11 cellular contexts compared by ENCODE assay signal in the genomic region with DNA sequence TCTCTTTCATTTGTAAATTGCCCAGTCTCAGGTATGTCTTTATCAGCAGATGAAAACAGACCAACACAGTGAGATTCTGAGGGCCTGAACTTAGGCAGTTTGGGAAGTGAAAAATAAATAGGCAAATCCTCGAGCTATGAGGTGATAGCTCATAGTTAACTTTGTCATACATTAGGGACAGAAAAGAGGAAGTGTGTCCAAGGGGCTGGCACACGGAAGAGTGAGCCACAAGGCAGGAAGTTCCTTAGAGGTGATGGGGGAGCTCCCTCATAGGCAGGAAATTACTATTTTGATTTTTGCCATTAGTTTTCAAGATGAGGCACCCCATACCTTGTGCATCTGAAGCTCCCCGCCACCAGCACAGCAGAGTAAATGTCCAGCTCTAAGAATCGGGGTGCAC.
DNase-seq lines count a peak whose midpoint lies in the region; ATAC-seq and TF ChIP-seq lines count a peak whose summit lies in the region.
"Had no signal": no experiment of that assay in that cellular context is flagged by ENCODE, and none has a peak within 500 bp of the region (broad histone marks: within the 10 kb centered on the region; RNA-seq: fewer than 3 reads in every experiment).

No MANE protein-coding gene starts in this region.

- peaks cover 0 to 32% (median 14%) of the 10 kb centered on the region in 11 experiments; a peak in 17 of 22 replicates for H3K9me3 ChIP-seq in BLaER1 treated with 17β-estradiol and CSF1 and Interleukin-3, amounts not matched to agents 10 nM and 100 nM (replicated peaks in 1 of 11)
- peaks cover 17% of the 10 kb centered on the region for H3K9me3 ChIP-seq in OCI-LY7 (ENCODE audit: low read length)
- no peaks in the 10 kb centered on the region for H3K9me3 ChIP-seq in smooth muscle cell (replicated peaks; ENCODE audit: low read depth)

- CTCF ChIA-PET in OCI-LY7 (lab: Charles Lee; ENCODE audit: unreplicated experiment), result interaction anchor here (0.6 kb wide), 1 partner anchor 99 kb away, joined by 3 read pairs; no protein-coding TSS in a partner anchor

- no peaks in the 10 kb centered on the region for H4K20me1 ChIP-seq in BLaER1 treated with 17β-estradiol and CSF1 and Interleukin-3, amounts not matched to agents 10 nM and 100 nM
- H4K20me1 ChIP-seq in OCI-LY7 (ENCODE audit: insufficient read depth, low read length) (no peaks in the 10 kb centered on the region), smooth muscle cell (ENCODE audit: low read depth) (no peaks in the 10 kb centered on the region)

- H3K36me3 ChIP-seq in BLaER1 treated with 17β-estradiol and CSF1 and Interleukin-3, amounts not matched to agents 10 nM and 100 nM, result no peaks in the 10 kb centered on the region
- H3K36me3 ChIP-seq in OCI-LY7 (ENCODE audit: insufficient read depth, low read length) (peaks cover 8% of the 10 kb centered on the region; the same call in 1 of the 2 replicates), smooth muscle cell (ENCODE audit: low read depth) (no peaks in the 10 kb centered on the region)

- no peaks in the 10 kb centered on the region for H3K27me3 ChIP-seq in BLaER1 treated with 17β-estradiol and CSF1 and Interleukin-3, amounts not matched to agents 10 nM and 100 nM
- no peaks in the 10 kb centered on the region for H3K27me3 ChIP-seq in smooth muscle cell (ENCODE audit: low read depth)

- intact Hi-C loops in OCI-LY7 (cut with micrococcal nuclease; ENCODE audit: unreplicated experiment), result no loop called here
- intact Hi-C loops in posterior vena cava (cut with DNase I), result no loop called here
- intact Hi-C loops in Right ventricle myocardium superior (cut with DNase I), result no loop called here

- H3K9me2 ChIP-seq in OCI-LY7 (ENCODE audit: insufficient read depth, low read length), result no peaks in the 10 kb centered on the region

- H3K9ac ChIP-seq in BLaER1 treated with 17β-estradiol and CSF1 and Interleukin-3, amounts not matched to agents 10 nM and 100 nM, result no peak overlapping the region
- H3K9ac ChIP-seq in smooth muscle cell (ENCODE audit: low read depth), result no peak overlapping the region

- no TSS peak for BruUV-seq in OCI-LY7 (replicated peaks; lab: Mats Ljungman, UMichigan)

- POLR2A ChIA-PET in OCI-LY7 (lab: Charles Lee), result interaction anchor here (0.6 to 1.2 kb wide), 5 partner anchors 11 to 659 kb away, joined by 3 to 4 read pairs (median 3); a partner anchor contains a TSS

- DNase-seq in OCI-LY7 (ENCODE audit: low spot score) (peak; percentile 76), smooth muscle cell (lab: John Stamatoyannopoulos, UW; ENCODE audit: unreplicated experiment) (no peak), posterior vena cava (ENCODE audit: low spot score) (no peak), NCI-H2171 treated with DMSO at 0.1 percent for 48 hours (lab: John Stamatoyannopoulos, UW) (no peak), Right ventricle myocardium superior (no peak)
- DNase-seq: naive thymus-derived CD8-positive, alpha-beta T cell; stimulated activated CD4-positive, alpha-beta T cell treated with anti-CD3 and anti-CD28 coated beads, Interleukin-15, amount 100 ng/mL, for 24 hours; T-helper 17 cell had no signal

- TF ChIP-seq CTCF in OCI-LY7 (conservative IDR thresholded peaks at IDR 0.05; ENCODE audit: low read length) (no peak), smooth muscle cell (IDR thresholded peaks at IDR 0.05; ENCODE audit: borderline replicate concordance, insufficient read depth, poor library complexity, severe bottlenecking) (no peak)

- no peak overlapping the region for H3K4me3 ChIP-seq in BLaER1 treated with 17β-estradiol and CSF1 and Interleukin-3, amounts not matched to agents 10 nM and 100 nM
- H3K4me3 ChIP-seq in OCI-LY7 (ENCODE audit: low read depth, low read length, poor library complexity, severe bottlenecking) (peak overlapping the region; percentile 5), smooth muscle cell (no peak overlapping the region)

- peaks cover 13 to 23% (median 20%) of the 10 kb centered on the region in 10 experiments for H3K4me1 ChIP-seq in BLaER1 treated with 17β-estradiol and CSF1 and Interleukin-3, amounts not matched to agents 10 nM and 100 nM
- H3K4me1 ChIP-seq in OCI-LY7 (ENCODE audit: insufficient read depth, low read length, poor library complexity, severe bottlenecking) (peaks cover 13% of the 10 kb centered on the region), smooth muscle cell (ENCODE audit: low read depth) (no peaks in the 10 kb centered on the region)

- H3K79me2 ChIP-seq in OCI-LY7 (ENCODE audit: insufficient read depth, low read depth, low read length), result no peaks in the 10 kb centered on the region
- H3K79me2 ChIP-seq in smooth muscle cell (ENCODE audit: low read depth), result no peaks in the 10 kb centered on the region

- H2AFZ ChIP-seq in OCI-LY7 (ENCODE audit: low read length), result peak overlapping the region; percentile 38; the same call in 1 of the 2 replicates
- H2AFZ ChIP-seq in smooth muscle cell (ENCODE audit: low read depth), result no peak overlapping the region

- H3K27ac ChIP-seq in BLaER1 treated with 17β-estradiol and CSF1 and Interleukin-3, amounts not matched to agents 10 nM and 100 nM, result peak overlapping the region in 8 of 11 experiments; percentile 31 to 52 (median 48); a peak in 14 of 22 replicates
- peak overlapping the region; percentile 18 for H3K27ac ChIP-seq in OCI-LY7 (ENCODE audit: low read depth, low read length, poor library complexity, severe bottlenecking)
- no peak overlapping the region for H3K27ac ChIP-seq in smooth muscle cell (ENCODE audit: low read depth)

- WGBS in smooth muscle cell (ENCODE audit: low lambda C conversion rate), result 95% methylated on average over 4 of the region's 4 CpGs

- H3F3A ChIP-seq in smooth muscle cell (ENCODE audit: low read depth), result no peaks in the 10 kb centered on the region

- peak; percentile 82 for ATAC-seq in GM19395 (IDR thresholded peaks at IDR 0.05; ENCODE audit: unreplicated experiment)
- ATAC-seq in HG03095 (IDR thresholded peaks at IDR 0.05; ENCODE audit: unreplicated experiment), result peak; percentile 81
- ATAC-seq in Right ventricle myocardium superior (ENCODE audit: poor library complexity), result no peak
- ATAC-seq: naive thymus-derived CD8-positive, alpha-beta T cell; T-helper 17 cell had no signal

- H3K4me2 ChIP-seq in BLaER1 treated with 17β-estradiol and CSF1 and Interleukin-3, amounts not matched to agents 10 nM and 100 nM, result peak overlapping the region; percentile 19 to 60 (median 49)
- H3K4me2 ChIP-seq in OCI-LY7 (ENCODE audit: low read length) (peak overlapping the region; percentile 42), smooth muscle cell (no peak overlapping the region)
